2 cellular contexts compared by ENCODE assay signal in the genomic region with DNA sequence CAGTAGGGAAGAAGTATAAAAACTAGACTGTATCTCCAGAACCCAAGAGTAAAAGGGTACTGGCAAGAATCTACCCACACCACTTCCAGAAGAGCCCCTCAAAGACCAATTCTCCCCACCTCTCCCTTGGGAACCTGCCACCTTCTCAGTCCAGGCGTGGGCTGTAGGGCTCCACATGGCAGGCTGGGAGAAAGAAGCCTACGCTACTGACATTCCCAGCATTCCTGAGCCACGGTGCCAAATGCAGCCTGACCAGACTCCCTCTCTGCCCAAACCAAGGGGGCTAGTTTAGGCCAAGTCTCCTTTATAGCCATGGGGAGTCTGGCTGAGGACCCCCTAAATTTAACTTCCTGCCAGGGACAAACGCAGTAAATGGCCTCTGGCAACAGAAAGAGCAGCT.
TF ChIP-seq lines count a peak whose summit lies in the region.

No MANE protein-coding gene starts in this region.

TF ChIP-seq in K562, 482 proteins besides CTCF, POLR2A, EP300 and RAD21:
- TF ChIP-seq ZNF780A (CRISPR knock-in tag; IDR thresholded peaks at IDR 0.05) (no peak), PHTF2 (CRISPR knock-in tag; IDR thresholded peaks at IDR 0.05) (no peak), MYBL2 (IDR thresholded peaks at IDR 0.05; ENCODE audit: low read depth) (no peak), MYBL2 (CRISPR knock-in tag; IDR thresholded peaks at IDR 0.05; ENCODE audit: borderline replicate concordance) (no peak), HLTF (IDR thresholded peaks at IDR 0.05) (no peak), ZKSCAN8 (CRISPR knock-in tag; IDR thresholded peaks at IDR 0.05) (no peak), ETV1 (tag; conservative IDR thresholded peaks at IDR 0.05; ENCODE audit: low read depth) (no peak), ZNF140 (CRISPR knock-in tag; IDR thresholded peaks at IDR 0.05) (no peak), DACH1 (IDR thresholded peaks at IDR 0.05; ENCODE audit: partially characterized antibody) (no peak), ZNF263 (CRISPR knock-in tag; IDR thresholded peaks at IDR 0.05; ENCODE audit: borderline replicate concordance) (no peak), STAT5B (CRISPR knock-in tag; IDR thresholded peaks at IDR 0.05) (no peak), EHMT2 (IDR thresholded peaks at IDR 0.05) (no peak), CSDE1 (IDR thresholded peaks at IDR 0.05) (no peak), PTBP1 (IDR thresholded peaks at IDR 0.05; ENCODE audit: low read depth, low read length) (no peak)
- TF ChIP-seq, protein P1, sequence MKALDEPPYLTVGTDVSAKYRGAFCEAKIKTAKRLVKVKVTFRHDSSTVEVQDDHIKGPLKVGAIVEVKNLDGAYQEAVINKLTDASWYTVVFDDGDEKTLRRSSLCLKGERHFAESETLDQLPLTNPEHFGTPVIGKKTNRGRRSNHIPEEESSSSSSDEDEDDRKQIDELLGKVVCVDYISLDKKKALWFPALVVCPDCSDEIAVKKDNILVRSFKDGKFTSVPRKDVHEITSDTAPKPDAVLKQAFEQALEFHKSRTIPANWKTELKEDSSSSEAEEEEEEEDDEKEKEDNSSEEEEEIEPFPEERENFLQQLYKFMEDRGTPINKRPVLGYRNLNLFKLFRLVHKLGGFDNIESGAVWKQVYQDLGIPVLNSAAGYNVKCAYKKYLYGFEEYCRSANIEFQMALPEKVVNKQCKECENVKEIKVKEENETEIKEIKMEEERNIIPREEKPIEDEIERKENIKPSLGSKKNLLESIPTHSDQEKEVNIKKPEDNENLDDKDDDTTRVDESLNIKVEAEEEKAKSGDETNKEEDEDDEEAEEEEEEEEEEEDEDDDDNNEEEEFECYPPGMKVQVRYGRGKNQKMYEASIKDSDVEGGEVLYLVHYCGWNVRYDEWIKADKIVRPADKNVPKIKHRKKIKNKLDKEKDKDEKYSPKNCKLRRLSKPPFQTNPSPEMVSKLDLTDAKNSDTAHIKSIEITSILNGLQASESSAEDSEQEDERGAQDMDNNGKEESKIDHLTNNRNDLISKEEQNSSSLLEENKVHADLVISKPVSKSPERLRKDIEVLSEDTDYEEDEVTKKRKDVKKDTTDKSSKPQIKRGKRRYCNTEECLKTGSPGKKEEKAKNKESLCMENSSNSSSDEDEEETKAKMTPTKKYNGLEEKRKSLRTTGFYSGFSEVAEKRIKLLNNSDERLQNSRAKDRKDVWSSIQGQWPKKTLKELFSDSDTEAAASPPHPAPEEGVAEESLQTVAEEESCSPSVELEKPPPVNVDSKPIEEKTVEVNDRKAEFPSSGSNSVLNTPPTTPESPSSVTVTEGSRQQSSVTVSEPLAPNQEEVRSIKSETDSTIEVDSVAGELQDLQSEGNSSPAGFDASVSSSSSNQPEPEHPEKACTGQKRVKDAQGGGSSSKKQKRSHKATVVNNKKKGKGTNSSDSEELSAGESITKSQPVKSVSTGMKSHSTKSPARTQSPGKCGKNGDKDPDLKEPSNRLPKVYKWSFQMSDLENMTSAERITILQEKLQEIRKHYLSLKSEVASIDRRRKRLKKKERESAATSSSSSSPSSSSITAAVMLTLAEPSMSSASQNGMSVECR (CRISPR knock-in tag; IDR thresholded peaks at IDR 0.05) = no peak
- TF ChIP-seq, protein P2, sequence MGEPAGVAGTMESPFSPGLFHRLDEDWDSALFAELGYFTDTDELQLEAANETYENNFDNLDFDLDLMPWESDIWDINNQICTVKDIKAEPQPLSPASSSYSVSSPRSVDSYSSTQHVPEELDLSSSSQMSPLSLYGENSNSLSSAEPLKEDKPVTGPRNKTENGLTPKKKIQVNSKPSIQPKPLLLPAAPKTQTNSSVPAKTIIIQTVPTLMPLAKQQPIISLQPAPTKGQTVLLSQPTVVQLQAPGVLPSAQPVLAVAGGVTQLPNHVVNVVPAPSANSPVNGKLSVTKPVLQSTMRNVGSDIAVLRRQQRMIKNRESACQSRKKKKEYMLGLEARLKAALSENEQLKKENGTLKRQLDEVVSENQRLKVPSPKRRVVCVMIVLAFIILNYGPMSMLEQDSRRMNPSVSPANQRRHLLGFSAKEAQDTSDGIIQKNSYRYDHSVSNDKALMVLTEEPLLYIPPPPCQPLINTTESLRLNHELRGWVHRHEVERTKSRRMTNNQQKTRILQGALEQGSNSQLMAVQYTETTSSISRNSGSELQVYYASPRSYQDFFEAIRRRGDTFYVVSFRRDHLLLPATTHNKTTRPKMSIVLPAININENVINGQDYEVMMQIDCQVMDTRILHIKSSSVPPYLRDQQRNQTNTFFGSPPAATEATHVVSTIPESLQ (CRISPR knock-in tag; IDR thresholded peaks at IDR 0.05) = no peak
- TF ChIP-seq, protein P3, sequence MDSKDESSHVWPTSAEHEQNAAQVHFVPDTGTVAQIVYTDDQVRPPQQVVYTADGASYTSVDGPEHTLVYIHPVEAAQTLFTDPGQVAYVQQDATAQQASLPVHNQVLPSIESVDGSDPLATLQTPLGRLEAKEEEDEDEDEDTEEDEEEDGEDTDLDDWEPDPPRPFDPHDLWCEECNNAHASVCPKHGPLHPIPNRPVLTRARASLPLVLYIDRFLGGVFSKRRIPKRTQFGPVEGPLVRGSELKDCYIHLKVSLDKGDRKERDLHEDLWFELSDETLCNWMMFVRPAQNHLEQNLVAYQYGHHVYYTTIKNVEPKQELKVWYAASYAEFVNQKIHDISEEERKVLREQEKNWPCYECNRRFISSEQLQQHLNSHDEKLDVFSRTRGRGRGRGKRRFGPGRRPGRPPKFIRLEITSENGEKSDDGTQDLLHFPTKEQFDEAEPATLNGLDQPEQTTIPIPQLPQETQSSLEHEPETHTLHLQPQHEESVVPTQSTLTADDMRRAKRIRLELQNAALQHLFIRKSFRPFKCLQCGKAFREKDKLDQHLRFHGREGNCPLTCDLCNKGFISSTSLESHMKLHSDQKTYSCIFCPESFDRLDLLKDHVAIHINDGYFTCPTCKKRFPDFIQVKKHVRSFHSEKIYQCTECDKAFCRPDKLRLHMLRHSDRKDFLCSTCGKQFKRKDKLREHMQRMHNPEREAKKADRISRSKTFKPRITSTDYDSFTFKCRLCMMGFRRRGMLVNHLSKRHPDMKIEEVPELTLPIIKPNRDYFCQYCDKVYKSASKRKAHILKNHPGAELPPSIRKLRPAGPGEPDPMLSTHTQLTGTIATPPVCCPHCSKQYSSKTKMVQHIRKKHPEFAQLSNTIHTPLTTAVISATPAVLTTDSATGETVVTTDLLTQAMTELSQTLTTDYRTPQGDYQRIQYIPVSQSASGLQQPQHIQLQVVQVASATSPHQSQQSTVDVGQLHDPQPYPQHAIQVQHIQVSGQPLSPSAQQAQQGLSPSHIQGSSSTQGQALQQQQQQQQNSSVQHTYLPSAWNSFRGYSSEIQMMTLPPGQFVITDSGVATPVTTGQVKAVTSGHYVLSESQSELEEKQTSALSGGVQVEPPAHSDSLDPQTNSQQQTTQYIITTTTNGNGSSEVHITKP (IDR thresholded peaks at IDR 0.05; ENCODE audit: partially characterized antibody) = no peak
- TF ChIP-seq, protein P4, sequence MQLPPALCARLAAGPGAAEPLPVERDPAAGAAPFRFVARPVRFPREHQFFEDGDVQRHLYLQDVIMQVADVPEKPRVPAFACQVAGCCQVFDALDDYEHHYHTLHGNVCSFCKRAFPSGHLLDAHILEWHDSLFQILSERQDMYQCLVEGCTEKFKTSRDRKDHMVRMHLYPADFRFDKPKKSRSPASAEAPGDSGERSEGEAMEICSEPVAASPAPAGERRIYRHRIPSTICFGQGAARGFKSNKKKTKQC (CRISPR knock-in tag; IDR thresholded peaks at IDR 0.05) = no peak

TF ChIP-seq in neural cell, 6 proteins besides CTCF, POLR2A, EP300 and RAD21:
- TF ChIP-seq SMC3 (conservative IDR thresholded peaks at IDR 0.05; ENCODE audit: poor library complexity) = no peak
- TF ChIP-seq, protein P5, sequence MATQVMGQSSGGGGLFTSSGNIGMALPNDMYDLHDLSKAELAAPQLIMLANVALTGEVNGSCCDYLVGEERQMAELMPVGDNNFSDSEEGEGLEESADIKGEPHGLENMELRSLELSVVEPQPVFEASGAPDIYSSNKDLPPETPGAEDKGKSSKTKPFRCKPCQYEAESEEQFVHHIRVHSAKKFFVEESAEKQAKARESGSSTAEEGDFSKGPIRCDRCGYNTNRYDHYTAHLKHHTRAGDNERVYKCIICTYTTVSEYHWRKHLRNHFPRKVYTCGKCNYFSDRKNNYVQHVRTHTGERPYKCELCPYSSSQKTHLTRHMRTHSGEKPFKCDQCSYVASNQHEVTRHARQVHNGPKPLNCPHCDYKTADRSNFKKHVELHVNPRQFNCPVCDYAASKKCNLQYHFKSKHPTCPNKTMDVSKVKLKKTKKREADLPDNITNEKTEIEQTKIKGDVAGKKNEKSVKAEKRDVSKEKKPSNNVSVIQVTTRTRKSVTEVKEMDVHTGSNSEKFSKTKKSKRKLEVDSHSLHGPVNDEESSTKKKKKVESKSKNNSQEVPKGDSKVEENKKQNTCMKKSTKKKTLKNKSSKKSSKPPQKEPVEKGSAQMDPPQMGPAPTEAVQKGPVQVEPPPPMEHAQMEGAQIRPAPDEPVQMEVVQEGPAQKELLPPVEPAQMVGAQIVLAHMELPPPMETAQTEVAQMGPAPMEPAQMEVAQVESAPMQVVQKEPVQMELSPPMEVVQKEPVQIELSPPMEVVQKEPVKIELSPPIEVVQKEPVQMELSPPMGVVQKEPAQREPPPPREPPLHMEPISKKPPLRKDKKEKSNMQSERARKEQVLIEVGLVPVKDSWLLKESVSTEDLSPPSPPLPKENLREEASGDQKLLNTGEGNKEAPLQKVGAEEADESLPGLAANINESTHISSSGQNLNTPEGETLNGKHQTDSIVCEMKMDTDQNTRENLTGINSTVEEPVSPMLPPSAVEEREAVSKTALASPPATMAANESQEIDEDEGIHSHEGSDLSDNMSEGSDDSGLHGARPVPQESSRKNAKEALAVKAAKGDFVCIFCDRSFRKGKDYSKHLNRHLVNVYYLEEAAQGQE (IDR thresholded peaks at IDR 0.05; ENCODE audit: borderline replicate concordance) = no peak
- TF ChIP-seq EZH2 (IDR thresholded peaks at IDR 0.05; ENCODE audit: borderline replicate concordance, insufficient read depth, low read length, poor library complexity, severe bottlenecking) = no peak
- TF ChIP-seq MXI1 (conservative IDR thresholded peaks at IDR 0.05; ENCODE audit: poor library complexity, severe bottlenecking) = no peak
- no peak for TF ChIP-seq POLR2AphosphoS5 (IDR thresholded peaks at IDR 0.05)
- TF ChIP-seq TAF1 (IDR thresholded peaks at IDR 0.05; ENCODE audit: low read depth) = no peak
TF ChIP-seq in neural cell: peak in this region for 0.
